Comparison of ENCODE assay signal across 8 cellular contexts in the genomic region with DNA sequence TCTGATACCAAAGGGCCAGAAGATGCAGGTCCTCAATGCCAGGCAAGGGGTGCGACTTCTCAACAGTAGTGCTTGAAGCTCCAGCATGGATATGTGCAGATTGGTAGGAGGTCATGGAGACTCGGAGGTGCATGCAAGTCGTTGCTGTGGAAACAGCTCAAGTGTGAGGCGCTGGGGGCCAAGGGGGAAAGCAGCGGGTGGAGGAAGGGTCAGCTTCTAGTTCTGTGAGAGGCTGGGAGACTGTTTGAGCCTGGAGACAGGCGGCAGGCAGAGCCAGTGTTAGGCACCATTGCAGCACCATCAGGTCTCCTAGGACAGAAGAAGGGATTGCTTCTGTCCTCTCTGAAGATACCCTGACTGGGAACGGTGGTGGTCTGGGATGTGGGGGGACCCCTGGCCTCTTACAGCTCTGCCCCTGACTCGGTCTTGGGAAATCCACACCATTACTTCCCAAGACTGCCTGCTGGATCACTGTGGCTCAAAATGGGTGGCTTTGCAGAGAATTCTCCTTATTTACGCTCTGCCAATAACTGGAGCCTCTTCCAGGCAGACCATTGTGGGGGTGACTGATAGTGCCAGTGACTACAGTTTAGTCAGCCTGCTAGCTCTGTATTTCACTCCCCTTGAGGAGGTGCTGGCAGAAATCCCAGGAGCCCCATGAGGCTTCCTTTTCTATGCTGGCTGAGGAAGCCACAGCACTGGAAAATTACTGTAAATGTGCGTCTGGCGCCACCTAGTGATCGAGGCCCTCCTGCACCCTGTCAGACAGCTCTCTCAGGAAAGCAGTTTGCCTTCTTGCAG. TPM values are rescaled to one million over a fixed set of nuclear protein-coding genes. Genes with fewer than 3 reads are reported as not detected.
A peak's percentile ranks its signal among the peaks of the same experiment; 100 is the strongest.
DNase-seq lines count a peak whose midpoint lies in the region; ATAC-seq, FAIRE-seq and TF ChIP-seq lines count a peak whose summit lies in the region.

No MANE protein-coding gene starts in this region.

- H3K27me3 ChIP-seq in left ventricle myocardium inferior (ENCODE audit: low read depth) (no peaks in the 10 kb centered on the region), sigmoid colon (no peaks in the 10 kb centered on the region)

- H3K9me3 ChIP-seq in left ventricle myocardium inferior (replicated peaks) (peaks cover under 1% of the 10 kb centered on the region), sigmoid colon (no peaks in the 10 kb centered on the region)

- TF ChIP-seq POLR2A in sigmoid colon (IDR thresholded peaks at IDR 0.05) = no peak

- 61 to 65% methylated on average over 12 of the region's 12 CpGs for WGBS in sigmoid colon, 2 donors

- DNase-seq in D721Med (ENCODE audit: insufficient read length, low spot score) (peak; percentile 41), H4 (ENCODE audit: low spot score) (peak; percentile 77), NCI-H1417 treated with DMSO at 0.1 percent for 48 hours (lab: John Stamatoyannopoulos, UW) (peak; percentile 29), SW480 (ENCODE audit: low spot score) (peak; percentile 65), amniotic stem cell (lab: John Stamatoyannopoulos, UW) (peak; percentile 77), left ventricle myocardium inferior (peak; percentile 91), sigmoid colon (peak; percentile 91)

- FAIRE-seq in D721Med (lab: Jason Lieb, UNC) = peak; percentile 67

- peak; percentile 96 for TF ChIP-seq CTCF in D721Med (IDR thresholded peaks at IDR 0.05; ENCODE audit: insufficient read depth, missing control alignments)
- peak; percentile 94 for TF ChIP-seq CTCF in left ventricle myocardium inferior (IDR thresholded peaks at IDR 0.05; ENCODE audit: borderline replicate concordance)
- peak; percentile 69 to 91 (median 82) for TF ChIP-seq CTCF in sigmoid colon (IDR thresholded peaks at IDR 0.05)

- ATAC-seq in HG03521 (IDR thresholded peaks at IDR 0.05; ENCODE audit: unreplicated experiment) = no peak

- H3K4me1 ChIP-seq in left ventricle myocardium inferior (peaks cover 23% of the 10 kb centered on the region), sigmoid colon (peaks cover 0 to 5% (median 4%) of the 10 kb centered on the region in 4 donors)

- intact Hi-C loops in left ventricle myocardium inferior (cut with micrococcal nuclease) (loop anchor here (5.0 to 10.0 kb wide), 2 partner anchors 461 to 613 kb away; no protein-coding TSS in a partner anchor), sigmoid colon (cut with DNase I) (loop anchor here (1.0 to 10.0 kb wide), 3 partner anchors 131 to 618 kb away; no protein-coding TSS in a partner anchor)

- H3K4me3 ChIP-seq in left ventricle myocardium inferior (no peak overlapping the region), sigmoid colon (no peak overlapping the region)

- no peak for TF ChIP-seq EP300 in sigmoid colon (IDR thresholded peaks at IDR 0.05)

- H3K27ac ChIP-seq in left ventricle myocardium inferior (replicated peaks) = peak overlapping the region; percentile 42
- no peak overlapping the region for H3K27ac ChIP-seq in sigmoid colon

- no peaks in the 10 kb centered on the region for H3K36me3 ChIP-seq in left ventricle myocardium inferior
- H3K36me3 ChIP-seq in sigmoid colon = no peaks in the 10 kb centered on the region

RNA-seq across cellular contexts. Expression of gene VANGL1, which starts 46.3 kb away (rescaled TPM):
- 7.0 and 8.2 TPM in 2 replicates for total RNA-seq in H4 (2014; rRNA removed; shearing (Covaris generic))
- total RNA-seq in left ventricle myocardium inferior (5.9 TPM), sigmoid colon (10 to 100 TPM in 1 of 4 donors, 1 to 10 TPM in 3; 7.1 to 14.7 (median 8.1) TPM)
- 1 to 10 TPM; 1.2 to 5.0 (median 2.5) TPM for polyA plus RNA-seq in sigmoid colon

Comparison
In these comparisons a context has a peak if more than half of its experiments do, and no peak if none do; other contexts are left out.
1. DNase-seq: peak in every context shown above with its lines; median percentile 91 in left ventricle myocardium inferior; 91 in sigmoid colon; 77 in H4; 77 in amniotic stem cell; 65 in SW480; 41 in D721Med; 29 in NCI-H1417 treated with DMSO at 0.1 percent for 48 hours.